In genomic region chr2:161163438-161163837, GRCh38 we compare ENCODE assay signal across 16 cellular contexts. TPM values are rescaled to one million over a fixed set of nuclear protein-coding genes. Genes with fewer than 3 reads are reported as not detected.
DNase-seq lines count a peak whose midpoint lies in the region; ATAC-seq and TF ChIP-seq lines count a peak whose summit lies in the region.
"Had no signal": no experiment of that assay in that cellular context is flagged by ENCODE, and none has a peak within 500 bp of the region (broad histone marks: within the 10 kb centered on the region; RNA-seq: fewer than 3 reads in every experiment).

No MANE protein-coding gene starts in this region.

- H3K36me3 ChIP-seq in stomach (peaks cover 0 to 18% (median 8%) of the 10 kb centered on the region in 4 donors), esophagus squamous epithelium (peaks cover 0 to 42% (median 0%) of the 10 kb centered on the region in 3 donors)

- no peaks in the 10 kb centered on the region for H3K9me3 Mint-ChIP-seq in stimulated activated naive CD8-positive, alpha-beta T cell treated with anti-CD3 and anti-CD28 coated beads, Interleukin-15, Interleukin-2, amounts not matched to agents 100 ng/mL and 50 ng/mL, for 24 hours
- H3K9me3 Mint-ChIP-seq in T-cell (no peaks in the 10 kb centered on the region), endothelial cell (ENCODE audit: unreplicated experiment) (no peaks in the 10 kb centered on the region)
- H3K9me3 Mint-ChIP-seq: immature natural killer cell had no signal

- TF ChIP-seq CTCF in endothelial cell (IDR thresholded peaks at IDR 0.05; ENCODE audit: unreplicated experiment) (no peak), stomach (IDR thresholded peaks at IDR 0.05) (no peak), esophagus squamous epithelium (IDR thresholded peaks at IDR 0.05) (no peak)

- CTCF ChIA-PET in T-cell (lab: Charles Lee): interaction anchor here in 1 of 2 donors (1.3 kb wide), 1 partner anchor 28 kb away, joined by 3 read pairs; no protein-coding TSS in a partner anchor

- no peak for TF ChIP-seq EP300 in stomach (IDR thresholded peaks at IDR 0.05)

- peaks cover 77% of the 10 kb centered on the region for H3K36me3 Mint-ChIP-seq in stimulated activated naive CD8-positive, alpha-beta T cell treated with anti-CD3 and anti-CD28 coated beads, Interleukin-15, Interleukin-2, amounts not matched to agents 100 ng/mL and 50 ng/mL, for 24 hours (ENCODE audit: low read depth)
- H3K36me3 Mint-ChIP-seq in T-cell: peaks cover 36% of the 10 kb centered on the region
- H3K36me3 Mint-ChIP-seq in endothelial cell (ENCODE audit: low read depth, unreplicated experiment): no peaks in the 10 kb centered on the region

- WGBS in stomach, 5 donors: 84 to 88% (median 85%) methylated on average over 2 of the region's 2 CpGs
- 80 to 84% methylated on average over 2 of the region's 2 CpGs for WGBS in esophagus squamous epithelium, 2 donors

- peaks cover 0 to 71% (median 45%) of the 10 kb centered on the region in 4 donors for H3K4me1 ChIP-seq in stomach
- H3K4me1 ChIP-seq in esophagus squamous epithelium: peaks cover 0 to 69% (median 11%) of the 10 kb centered on the region in 3 donors

- H3K27ac Mint-ChIP-seq in stimulated activated naive CD8-positive, alpha-beta T cell treated with anti-CD3 and anti-CD28 coated beads, Interleukin-15, Interleukin-2, amounts not matched to agents 100 ng/mL and 50 ng/mL, for 24 hours: peak overlapping the region; percentile 84
- H3K27ac Mint-ChIP-seq in T-cell: peak overlapping the region; percentile 86 to 92
- peak overlapping the region; percentile 7 for H3K27ac Mint-ChIP-seq in endothelial cell (ENCODE audit: unreplicated experiment)

- H3K27me3 ChIP-seq in stomach: no peaks in the 10 kb centered on the region
- no peaks in the 10 kb centered on the region for H3K27me3 ChIP-seq in esophagus squamous epithelium

- peaks cover 87% of the 10 kb centered on the region for H3K4me1 Mint-ChIP-seq in stimulated activated naive CD8-positive, alpha-beta T cell treated with anti-CD3 and anti-CD28 coated beads, Interleukin-15, Interleukin-2, amounts not matched to agents 100 ng/mL and 50 ng/mL, for 24 hours (ENCODE audit: low read depth)
- H3K4me1 Mint-ChIP-seq in T-cell (peaks cover 70 to 83% (median 77%) of the 10 kb centered on the region in 3 donors), endothelial cell (ENCODE audit: unreplicated experiment) (peaks cover 24% of the 10 kb centered on the region)

- TF ChIP-seq POLR2A in stomach (IDR thresholded peaks at IDR 0.05) (no peak), esophagus squamous epithelium (IDR thresholded peaks at IDR 0.05) (no peak)

- intact Hi-C loops in stomach (cut with DNase I; ENCODE audit: low total_unique reads) (no loop called here), esophagus squamous epithelium (cut with DNase I) (no loop called here)

- peak overlapping the region; percentile 97 for H3K4me3 Mint-ChIP-seq in stimulated activated naive CD8-positive, alpha-beta T cell treated with anti-CD3 and anti-CD28 coated beads, Interleukin-15, Interleukin-2, amounts not matched to agents 100 ng/mL and 50 ng/mL, for 24 hours
- H3K4me3 Mint-ChIP-seq in T-cell (peak overlapping the region; percentile 21 to 79 (median 58)), endothelial cell (ENCODE audit: unreplicated experiment) (no peak overlapping the region)

- H3K9me3 ChIP-seq in stomach (no peaks in the 10 kb centered on the region), esophagus squamous epithelium (no peaks in the 10 kb centered on the region)
- H3K9me3 ChIP-seq: mucosa of descending colon had no signal

- POLR2A ChIA-PET in T-cell (lab: Charles Lee): interaction anchor here in 1 of 2 donors (0.9 to 1.0 kb wide), 2 partner anchors 27 to 38 kb away, joined by 3 to 5 read pairs; no protein-coding TSS in a partner anchor

- no peak for DNase-seq in stimulated activated naive CD8-positive, alpha-beta T cell treated with anti-CD3 and anti-CD28 coated beads, Interleukin-15, Interleukin-2, amounts not matched to agents 100 U/mL and 50 U/mL, for 24 hours
- no peak for DNase-seq in T-cell
- DNase-seq in endothelial cell (ENCODE audit: low spot score): no peak
- DNase-seq in stomach: no peak
- DNase-seq in NCI-H774 (lab: John Stamatoyannopoulos, UW): no peak
- DNase-seq in esophagus squamous epithelium (lab: John Stamatoyannopoulos, UW): no peak
- DNase-seq: activated CD4-positive, alpha-beta T cell treated with anti-CD3 and anti-CD28 coated beads, Interleukin-2, amount 50 U/mL, for 48 hours; anterior cingulate cortex; immature natural killer cell; mucosa of descending colon; NCI-H1105 treated with DMSO at 0.1 percent for 48 hours; NCI-H345; stimulated activated CD4-positive, alpha-beta T cell treated with anti-CD3 and anti-CD28 coated beads, Interleukin-4, amount 100 ng/mL, for 1 hour had no signal

- H3K27me3 Mint-ChIP-seq in stimulated activated naive CD8-positive, alpha-beta T cell treated with anti-CD3 and anti-CD28 coated beads, Interleukin-15, Interleukin-2, amounts not matched to agents 100 ng/mL and 50 ng/mL, for 24 hours: no peaks in the 10 kb centered on the region
- H3K27me3 Mint-ChIP-seq in T-cell: no peaks in the 10 kb centered on the region
- H3K27me3 Mint-ChIP-seq in endothelial cell (ENCODE audit: unreplicated experiment): peaks cover 7% of the 10 kb centered on the region

- no peak for ATAC-seq in stimulated activated naive CD8-positive, alpha-beta T cell treated with anti-CD3 and anti-CD28 coated beads, Interleukin-15, Interleukin-2, amounts not matched to agents 100 U/mL and 50 U/mL, for 24 hours
- ATAC-seq in T-cell (replicated peaks in 1 of 4): no peak
- no peak for ATAC-seq in GM21367 (IDR thresholded peaks at IDR 0.05; ENCODE audit: unreplicated experiment)
- ATAC-seq: mucosa of descending colon, Panc1 had no signal

- H3K27ac ChIP-seq in stomach: peak overlapping the region in 1 of 5 donors; percentile 63
- H3K27ac ChIP-seq in esophagus squamous epithelium: no peak overlapping the region

- H3K4me3 ChIP-seq in stomach: no peak overlapping the region
- peak overlapping the region in 2 of 4 donors; percentile 6 to 14 for H3K4me3 ChIP-seq in esophagus squamous epithelium
- H3K4me3 ChIP-seq: mucosa of descending colon had no signal

RNA-seq across cellular contexts. Expression of gene TANK, which starts 3.2 kb away (rescaled TPM):
- total RNA-seq in T-cell (10 to 100 TPM; 57.7 to 77.0 (median 68.2) TPM), endothelial cell (ENCODE audit: unreplicated experiment) (40.8 TPM), stomach (100 to 1,000 TPM in 1 of 5 donors, 10 to 100 TPM in 4; 12.2 to 140 (median 67.7) TPM), esophagus squamous epithelium (10 to 100 TPM; 34.8 to 83.7 (median 60.7) TPM)
- polyA plus RNA-seq in stomach: 10 to 100 TPM; 19.7 to 35.0 (median 33.9) TPM

Comparison
In these comparisons a context has a peak if more than half of its experiments do, and no peak if none do; other contexts are left out.
1. H3K27ac Mint-ChIP-seq: peak in every context shown above with its lines; median percentile 89 in T-cell; 84 in stimulated activated naive CD8-positive, alpha-beta T cell treated with anti-CD3 and anti-CD28 coated beads, Interleukin-15, Interleukin-2, amounts not matched to agents 100 ng/mL and 50 ng/mL, for 24 hours; 7 in endothelial cell.